ENCODE assay signal across 19 cellular contexts in the genomic region with DNA sequence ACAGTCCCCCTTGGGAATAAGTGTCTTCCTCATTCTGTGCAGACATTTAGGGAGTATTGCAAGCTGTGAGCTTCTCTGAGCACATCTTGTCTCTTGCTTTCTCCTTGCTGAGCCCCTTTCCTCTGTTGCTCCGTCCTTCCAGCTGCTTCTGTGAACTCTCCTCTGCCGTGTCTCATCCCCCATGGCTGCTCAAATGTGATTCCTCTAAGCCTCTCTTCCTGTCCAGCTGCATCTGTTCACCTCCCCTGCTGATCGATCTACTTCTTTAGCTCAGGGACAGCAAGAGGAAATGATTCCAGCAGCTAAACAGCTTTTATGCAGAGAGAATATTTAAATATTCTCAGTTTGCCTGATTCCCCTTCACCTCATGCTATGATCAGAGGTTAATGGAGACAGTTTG.
DNase-seq lines count a peak whose midpoint lies in the region; ATAC-seq, FAIRE-seq and TF ChIP-seq lines count a peak whose summit lies in the region.
"Had no signal": no experiment of that assay in that cellular context is flagged by ENCODE, and none has a peak within 500 bp of the region (broad histone marks: within the 10 kb centered on the region; RNA-seq: fewer than 3 reads in every experiment).

No MANE protein-coding gene starts in this region.

- peaks cover 20% of the 10 kb centered on the region for H3K9me3 Mint-ChIP-seq in stimulated activated naive CD8-positive, alpha-beta T cell treated with anti-CD3 and anti-CD28 coated beads, Interleukin-15, Interleukin-2, amounts not matched to agents 100 ng/mL and 50 ng/mL, for 24 hours

- H3K4me3 ChIP-seq in OCI-LY7 (ENCODE audit: low read depth, low read length, poor library complexity, severe bottlenecking): no peak overlapping the region
- no peak overlapping the region for H3K4me3 ChIP-seq in colonic mucosa
- H3K4me3 ChIP-seq: HAP-1 had no signal

- DNase-seq in stimulated activated naive CD8-positive, alpha-beta T cell treated with anti-CD3 and anti-CD28 coated beads, Interleukin-15, Interleukin-2, amounts not matched to agents 100 U/mL and 50 U/mL, for 24 hours: no peak
- DNase-seq in NCI-H2227 treated with DMSO at 0.1 percent for 48 hours (lab: John Stamatoyannopoulos, UW): peak; percentile 74
- peak; percentile 19 for DNase-seq in OCI-LY7 (ENCODE audit: low spot score)
- DNase-seq in retina: peak; percentile 42
- DNase-seq in stimulated activated CD4-positive, alpha-beta T cell treated with anti-CD3 and anti-CD28 coated beads, Interleukin-4, amount 100 ng/mL, for 24 hours: no peak
- DNase-seq in GM19239 (ENCODE audit: insufficient read length, low spot score): no peak
- no peak for DNase-seq in colonic mucosa
- DNase-seq: Calu3; CD4-positive, CD25-positive, alpha-beta regulatory T cell; DMS79 treated with DMSO at 0.1 percent for 48 hours; Kasumi-1; NCI-H1105 treated with DMSO at 0.1 percent for 48 hours; NCI-H2029 treated with DMSO at 0.1 percent for 48 hours had no signal

- H3K4me1 ChIP-seq in OCI-LY7 (ENCODE audit: insufficient read depth, low read length, poor library complexity, severe bottlenecking): peaks cover 3% of the 10 kb centered on the region
- H3K4me1 ChIP-seq in colonic mucosa: no peaks in the 10 kb centered on the region
- H3K4me1 ChIP-seq: HAP-1 had no signal

- H2AFZ ChIP-seq in OCI-LY7 (ENCODE audit: low read length): no peak overlapping the region

- H3K4me2 ChIP-seq in OCI-LY7 (ENCODE audit: low read length): no peak overlapping the region

- H3K36me3 ChIP-seq in OCI-LY7 (ENCODE audit: insufficient read depth, low read length): no peaks in the 10 kb centered on the region
- no peaks in the 10 kb centered on the region for H3K36me3 ChIP-seq in colonic mucosa
- H3K36me3 ChIP-seq: HAP-1 had no signal

- no peak for FAIRE-seq in GM19239 (lab: Jason Lieb, UNC)
- FAIRE-seq: G401.6 had no signal

- no TSS peak for BruUV-seq in OCI-LY7 (replicated peaks; lab: Mats Ljungman, UMichigan)

- intact Hi-C loops in OCI-LY7 (cut with micrococcal nuclease; ENCODE audit: unreplicated experiment) (loop anchor here (5.0 kb wide), 1 partner anchor 1215 kb away; no protein-coding TSS in a partner anchor), colonic mucosa (cut with DNase I) (no loop called here)

- no peak overlapping the region for H3K4me3 Mint-ChIP-seq in stimulated activated naive CD8-positive, alpha-beta T cell treated with anti-CD3 and anti-CD28 coated beads, Interleukin-15, Interleukin-2, amounts not matched to agents 100 ng/mL and 50 ng/mL, for 24 hours
- H3K4me3 Mint-ChIP-seq: B cell; CD4-positive, CD25-positive, alpha-beta regulatory T cell; IgD-negative memory B cell had no signal

- H3K79me2 ChIP-seq in OCI-LY7 (ENCODE audit: insufficient read depth, low read depth, low read length): no peaks in the 10 kb centered on the region

- no peak for ATAC-seq in stimulated activated naive CD8-positive, alpha-beta T cell treated with anti-CD3 and anti-CD28 coated beads, Interleukin-15, Interleukin-2, amounts not matched to agents 100 U/mL and 50 U/mL, for 24 hours
- ATAC-seq: Right ventricle myocardium inferior had no signal

- H3K27ac ChIP-seq in OCI-LY7 (ENCODE audit: low read depth, low read length, poor library complexity, severe bottlenecking) (no peak overlapping the region), colonic mucosa (no peak overlapping the region)

- H3K9me3 ChIP-seq in OCI-LY7 (ENCODE audit: low read length): no peaks in the 10 kb centered on the region
- H3K9me3 ChIP-seq in colonic mucosa: no peaks in the 10 kb centered on the region
- H3K9me3 ChIP-seq: HAP-1 had no signal

- no peaks in the 10 kb centered on the region for H4K20me1 ChIP-seq in OCI-LY7 (ENCODE audit: insufficient read depth, low read length)

- no peaks in the 10 kb centered on the region for H3K27me3 ChIP-seq in colonic mucosa

- H3K4me1 Mint-ChIP-seq in stimulated activated naive CD8-positive, alpha-beta T cell treated with anti-CD3 and anti-CD28 coated beads, Interleukin-15, Interleukin-2, amounts not matched to agents 100 ng/mL and 50 ng/mL, for 24 hours (ENCODE audit: low read depth): no peaks in the 10 kb centered on the region
- H3K4me1 Mint-ChIP-seq: B cell; CD4-positive, CD25-positive, alpha-beta regulatory T cell had no signal

- TF ChIP-seq CTCF in OCI-LY7 (conservative IDR thresholded peaks at IDR 0.05; ENCODE audit: low read length) (no peak), colonic mucosa (IDR thresholded peaks at IDR 0.05) (no peak)

- H3K27ac Mint-ChIP-seq in stimulated activated naive CD8-positive, alpha-beta T cell treated with anti-CD3 and anti-CD28 coated beads, Interleukin-15, Interleukin-2, amounts not matched to agents 100 ng/mL and 50 ng/mL, for 24 hours: peak overlapping the region; percentile 7
- H3K27ac Mint-ChIP-seq: B cell; CD4-positive, CD25-positive, alpha-beta regulatory T cell; IgD-negative memory B cell had no signal

- no peak overlapping the region for H3K9ac ChIP-seq in colonic mucosa (ENCODE audit: low read depth in 2 of 2, low read length in 2 of 2)

- POLR2A ChIA-PET in OCI-LY7 (lab: Charles Lee): interaction anchor here (0.6 to 0.9 kb wide), 3 partner anchors 12 to 266 kb away, joined by 3 read pairs; no protein-coding TSS in a partner anchor

- peaks cover 3% of the 10 kb centered on the region for H3K27me3 Mint-ChIP-seq in stimulated activated naive CD8-positive, alpha-beta T cell treated with anti-CD3 and anti-CD28 coated beads, Interleukin-15, Interleukin-2, amounts not matched to agents 100 ng/mL and 50 ng/mL, for 24 hours
- H3K27me3 Mint-ChIP-seq: CD4-positive, CD25-positive, alpha-beta regulatory T cell; IgD-negative memory B cell had no signal

- CTCF ChIA-PET in OCI-LY7 (lab: Charles Lee; ENCODE audit: unreplicated experiment): no interaction called here

- no peaks in the 10 kb centered on the region for H3K9me2 ChIP-seq in OCI-LY7 (ENCODE audit: insufficient read depth, low read length)

- H3K36me3 Mint-ChIP-seq in stimulated activated naive CD8-positive, alpha-beta T cell treated with anti-CD3 and anti-CD28 coated beads, Interleukin-15, Interleukin-2, amounts not matched to agents 100 ng/mL and 50 ng/mL, for 24 hours (ENCODE audit: low read depth): no peaks in the 10 kb centered on the region
- H3K36me3 Mint-ChIP-seq: CD4-positive, CD25-positive, alpha-beta regulatory T cell; IgD-negative memory B cell had no signal

Comparison
In these comparisons a context has a peak if more than half of its experiments do, and no peak if none do; other contexts are left out.
1. DNase-seq: peak in NCI-H2227 treated with DMSO at 0.1 percent for 48 hours (single experiment), OCI-LY7 (single experiment) and retina (single experiment); none in stimulated activated naive CD8-positive, alpha-beta T cell treated with anti-CD3 and anti-CD28 coated beads, Interleukin-15, Interleukin-2, amounts not matched to agents 100 U/mL and 50 U/mL, for 24 hours (single experiment), stimulated activated CD4-positive, alpha-beta T cell treated with anti-CD3 and anti-CD28 coated beads, Interleukin-4, amount 100 ng/mL, for 24 hours (single experiment), GM19239 (single experiment) and colonic mucosa (single experiment).